1 cellular context compared by ENCODE assay signal in the genomic region with DNA sequence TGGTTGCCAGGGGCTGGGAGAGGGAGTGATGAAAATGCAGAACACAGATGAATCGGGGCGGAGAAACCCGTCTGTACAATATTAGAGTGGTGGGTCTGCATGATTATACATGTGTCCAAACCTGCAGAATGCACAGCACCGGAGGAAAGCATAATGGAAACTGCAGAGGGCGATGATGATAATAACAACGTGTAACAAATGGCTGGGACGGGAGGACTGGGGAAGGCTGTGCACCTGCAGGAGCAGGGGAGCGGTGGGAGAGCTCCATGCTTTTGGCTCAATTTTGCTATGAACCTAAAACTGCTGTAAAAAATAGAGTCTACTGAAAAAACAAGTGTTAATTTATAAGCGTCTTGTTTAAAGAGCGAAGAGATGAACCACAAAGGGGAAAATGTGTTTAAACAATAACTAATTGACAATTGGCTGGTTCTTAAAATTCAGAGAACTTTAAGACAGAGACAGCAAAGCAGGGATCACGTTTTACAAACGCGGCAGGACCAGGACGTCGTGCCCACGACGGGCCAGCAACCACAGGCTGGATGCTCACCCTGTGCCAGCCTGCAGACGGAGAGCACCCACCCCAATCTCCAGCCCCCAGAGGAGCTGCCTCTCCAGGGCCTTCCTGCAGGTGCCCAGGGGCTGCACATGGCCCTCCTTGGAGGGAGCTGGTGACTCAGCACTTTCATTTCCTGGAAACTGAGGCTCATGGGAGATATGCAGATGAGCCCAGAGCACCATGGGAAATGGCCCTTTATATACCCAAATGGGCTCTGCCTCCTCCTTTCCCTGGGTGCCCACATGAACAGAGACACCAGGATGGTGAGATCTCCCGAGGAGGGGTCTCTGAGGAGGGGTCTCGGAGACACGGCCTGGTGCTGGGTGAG.
TF ChIP-seq lines count a peak whose summit lies in the region.

A gene with protein sequence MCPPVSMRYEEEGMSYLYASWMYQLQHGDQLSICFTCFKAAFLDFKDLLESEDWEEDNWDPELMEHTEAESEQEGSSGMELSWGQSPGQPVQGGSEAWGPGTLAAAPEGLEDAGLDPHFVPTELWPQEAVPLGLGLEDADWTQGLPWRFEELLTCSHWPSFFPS (plus strand): TSS at position 781 of the 884 bp plus-strand sequence. CDS start 2,904 bp downstream, outside the sequence.

TF ChIP-seq in K562, 482 proteins besides CTCF, POLR2A, EP300 and RAD21 (continued from another document):
- TF ChIP-seq, protein P1, sequence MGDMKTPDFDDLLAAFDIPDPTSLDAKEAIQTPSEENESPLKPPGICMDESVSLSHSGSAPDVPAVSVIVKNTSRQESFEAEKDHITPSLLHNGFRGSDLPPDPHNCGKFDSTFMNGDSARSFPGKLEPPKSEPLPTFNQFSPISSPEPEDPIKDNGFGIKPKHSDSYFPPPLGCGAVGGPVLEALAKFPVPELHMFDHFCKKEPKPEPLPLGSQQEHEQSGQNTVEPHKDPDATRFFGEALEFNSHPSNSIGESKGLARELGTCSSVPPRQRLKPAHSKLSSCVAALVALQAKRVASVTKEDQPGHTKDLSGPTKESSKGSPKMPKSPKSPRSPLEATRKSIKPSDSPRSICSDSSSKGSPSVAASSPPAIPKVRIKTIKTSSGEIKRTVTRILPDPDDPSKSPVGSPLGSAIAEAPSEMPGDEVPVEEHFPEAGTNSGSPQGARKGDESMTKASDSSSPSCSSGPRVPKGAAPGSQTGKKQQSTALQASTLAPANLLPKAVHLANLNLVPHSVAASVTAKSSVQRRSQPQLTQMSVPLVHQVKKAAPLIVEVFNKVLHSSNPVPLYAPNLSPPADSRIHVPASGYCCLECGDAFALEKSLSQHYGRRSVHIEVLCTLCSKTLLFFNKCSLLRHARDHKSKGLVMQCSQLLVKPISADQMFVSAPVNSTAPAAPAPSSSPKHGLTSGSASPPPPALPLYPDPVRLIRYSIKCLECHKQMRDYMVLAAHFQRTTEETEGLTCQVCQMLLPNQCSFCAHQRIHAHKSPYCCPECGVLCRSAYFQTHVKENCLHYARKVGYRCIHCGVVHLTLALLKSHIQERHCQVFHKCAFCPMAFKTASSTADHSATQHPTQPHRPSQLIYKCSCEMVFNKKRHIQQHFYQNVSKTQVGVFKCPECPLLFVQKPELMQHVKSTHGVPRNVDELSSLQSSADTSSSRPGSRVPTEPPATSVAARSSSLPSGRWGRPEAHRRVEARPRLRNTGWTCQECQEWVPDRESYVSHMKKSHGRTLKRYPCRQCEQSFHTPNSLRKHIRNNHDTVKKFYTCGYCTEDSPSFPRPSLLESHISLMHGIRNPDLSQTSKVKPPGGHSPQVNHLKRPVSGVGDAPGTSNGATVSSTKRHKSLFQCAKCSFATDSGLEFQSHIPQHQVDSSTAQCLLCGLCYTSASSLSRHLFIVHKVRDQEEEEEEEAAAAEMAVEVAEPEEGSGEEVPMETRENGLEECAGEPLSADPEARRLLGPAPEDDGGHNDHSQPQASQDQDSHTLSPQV (IDR thresholded peaks at IDR 0.05): peak; percentile 92
- TF ChIP-seq NFE2 (IDR thresholded peaks at IDR 0.05; ENCODE audit: low read depth): peak; percentile 97
